In genomic region chr1:202076050-202076511, GRCh38 we compare ENCODE assay signal across 15 cellular contexts. TPM values are rescaled to one million over a fixed set of nuclear protein-coding genes. Genes with fewer than 3 reads are reported as not detected.
DNase-seq lines count a peak whose midpoint lies in the region; ATAC-seq and TF ChIP-seq lines count a peak whose summit lies in the region.
"Had no signal": no experiment of that assay in that cellular context is flagged by ENCODE, and none has a peak within 500 bp of the region (broad histone marks: within the 10 kb centered on the region; RNA-seq: fewer than 3 reads in every experiment).

No MANE protein-coding gene starts in this region.

- H3K4me1 Mint-ChIP-seq in Caco-2 (ENCODE audit: low read depth, unreplicated experiment) = peaks cover 46% of the 10 kb centered on the region
- H3K4me1 Mint-ChIP-seq in activated T-cell treated with anti-CD3 and anti-CD28 coated beads, Interleukin-2, amount 50 U/mL, for 24 hours (ENCODE audit: low read depth) = no peaks in the 10 kb centered on the region

- peak overlapping the region; percentile 71 for H3K27ac ChIP-seq in VCaP
- H3K27ac ChIP-seq in mesendoderm (ENCODE audit: low read depth, low read length) = peak overlapping the region; percentile 24
- H3K27ac ChIP-seq: C4-2B had no signal

- 0 out of 2 replicates have a peak, but pooled peaks cover 8% of the 10 kb centered on the region for H3K9me3 ChIP-seq in Caco-2

- H3K4me2 ChIP-seq in mesendoderm (ENCODE audit: low read length) = no peak overlapping the region

- no peak overlapping the region for H3K4ac ChIP-seq in mesendoderm (ENCODE audit: low read depth, low read length)

- no TSS peak for BruUV-seq in Caco-2 (replicated peaks; lab: Mats Ljungman, UMichigan)

- H3K27me3 Mint-ChIP-seq in Caco-2 (ENCODE audit: insufficient read depth, unreplicated experiment) = no peaks in the 10 kb centered on the region
- H3K27me3 Mint-ChIP-seq in activated T-cell treated with anti-CD3 and anti-CD28 coated beads, Interleukin-2, amount 50 U/mL, for 24 hours = no peaks in the 10 kb centered on the region

- TF ChIP-seq CTCF in Caco-2 (IDR thresholded peaks at IDR 0.05; ENCODE audit: insufficient read depth in 1 of 2, low read depth in 1 of 2, low read length in 1 of 2, severe bottlenecking in 1 of 2, unreplicated experiment in 1 of 2) = no peak
- no peak for TF ChIP-seq CTCF in VCaP (conservative IDR thresholded peaks at IDR 0.05)

- H3K27me3 ChIP-seq in Caco-2 (replicated peaks; ENCODE audit: control insufficient read depth, insufficient read depth, low read length) (no peaks in the 10 kb centered on the region), mesendoderm (ENCODE audit: insufficient read depth, low read length, poor library complexity) (no peaks in the 10 kb centered on the region)

- H3K27ac Mint-ChIP-seq in Caco-2 (ENCODE audit: unreplicated experiment) = peak overlapping the region; percentile 88
- no peak overlapping the region for H3K27ac Mint-ChIP-seq in activated T-cell treated with anti-CD3 and anti-CD28 coated beads, Interleukin-2, amount 50 U/mL, for 24 hours

- DNase-seq in Caco-2 (peak; percentile 83 to 89), KBM-7 (peak; percentile 4), mesendoderm (peak; percentile 95), foreskin melanocyte (no peak), NCI-H1694 (lab: John Stamatoyannopoulos, UW) (no peak)
- DNase-seq in activated T-cell treated with anti-CD3 and anti-CD28 coated beads, Interleukin-2, amount 50 U/mL, for 24 hours = no peak
- DNase-seq: activated T-cell treated with anti-CD3 and anti-CD28 coated beads, Interleukin-2, amount 50 U/mL, for 48 hours; aorta; NCI-H1417 treated with DMSO at 0.1 percent for 48 hours; stimulated activated CD4-positive, alpha-beta T cell treated with anti-CD3 and anti-CD28 coated beads, Interleukin-2, amount 100 ng/mL, for 24 hours; stimulated activated naive CD4-positive, alpha-beta T cell had no signal

- no peak overlapping the region for H4K8ac ChIP-seq in mesendoderm (ENCODE audit: low read depth, low read length)

- H3K36me3 ChIP-seq in Caco-2 (ENCODE audit: control insufficient read depth, insufficient read depth, low read length) (no peaks in the 10 kb centered on the region), mesendoderm (ENCODE audit: control insufficient read depth, insufficient read depth, low read length) (no peaks in the 10 kb centered on the region)

- no peak for ATAC-seq in GM21381 (IDR thresholded peaks at IDR 0.05; ENCODE audit: unreplicated experiment)

- no peak overlapping the region for H2BK120ac ChIP-seq in mesendoderm (ENCODE audit: low read depth, low read length)

- no peak overlapping the region for H2BK15ac ChIP-seq in mesendoderm (replicated peaks; ENCODE audit: low read depth)

- H3K36me3 Mint-ChIP-seq in Caco-2 (ENCODE audit: insufficient read depth, unreplicated experiment) = peaks cover 22% of the 10 kb centered on the region
- no peaks in the 10 kb centered on the region for H3K36me3 Mint-ChIP-seq in activated T-cell treated with anti-CD3 and anti-CD28 coated beads, Interleukin-2, amount 50 U/mL, for 24 hours (ENCODE audit: low read depth)

- no peak overlapping the region for H3K4me3 ChIP-seq in Caco-2 (ENCODE audit: low read depth, low read length)
- no peak overlapping the region for H3K4me3 ChIP-seq in mesendoderm (ENCODE audit: low read length)

- intact Hi-C loops in Caco-2 (cut with micrococcal nuclease; ENCODE audit: unreplicated experiment) = loop anchor here (1.0 to 2.0 kb wide), 6 partner anchors 9 to 67 kb away; no protein-coding TSS in a partner anchor

- H3K9me3 Mint-ChIP-seq in Caco-2 (ENCODE audit: unreplicated experiment) = no peaks in the 10 kb centered on the region
- no peaks in the 10 kb centered on the region for H3K9me3 Mint-ChIP-seq in activated T-cell treated with anti-CD3 and anti-CD28 coated beads, Interleukin-2, amount 50 U/mL, for 24 hours

- H2AK5ac ChIP-seq in mesendoderm (ENCODE audit: low read length) = no peak overlapping the region

- H3K4me1 ChIP-seq in Caco-2 (peaks cover 54% of the 10 kb centered on the region), mesendoderm (ENCODE audit: control insufficient read depth, low read depth, low read length) (peaks cover 12% of the 10 kb centered on the region)

- H2BK5ac ChIP-seq in mesendoderm (ENCODE audit: low read length) = no peak overlapping the region

- no peak overlapping the region for H3K23ac ChIP-seq in mesendoderm (ENCODE audit: low read length)

- H3K18ac ChIP-seq in mesendoderm (ENCODE audit: low read length) = no peak overlapping the region

- CTCF ChIA-PET in Caco-2 (lab: Charles Lee) = interaction anchor here (0.6 to 2.0 kb wide), 9 partner anchors 11 to 247 kb away, joined by 3 to 10 read pairs (median 3); partner anchors contain the start of gene ELF3

- H3K79me2 ChIP-seq in mesendoderm (ENCODE audit: control insufficient read depth, insufficient read depth, low read length) = no peaks in the 10 kb centered on the region

- no peak overlapping the region for H4K5ac ChIP-seq in mesendoderm (ENCODE audit: low read length)

- H3K9ac ChIP-seq in mesendoderm (ENCODE audit: low read length) = no peak overlapping the region

- no CpG with 5 or more reads among the region's 6 CpGs for WGBS in mesendoderm (ENCODE audit: extremely low coverage, insufficient coverage, low lambda C conversion rate)

- H3K79me1 ChIP-seq in mesendoderm (ENCODE audit: low read length) = no peaks in the 10 kb centered on the region

- POLR2A ChIA-PET in Caco-2 (lab: Charles Lee) = interaction anchor here (0.6 to 2.9 kb wide), 5 partner anchors 27 to 66 kb away, joined by 6 to 42 read pairs (median 8); partner anchors contain the start of gene ELF3

- H3K56ac ChIP-seq in mesendoderm (ENCODE audit: low read length) = no peak overlapping the region

- peak overlapping the region; percentile 25 for H3K4me3 Mint-ChIP-seq in Caco-2 (ENCODE audit: unreplicated experiment)
- no peak overlapping the region for H3K4me3 Mint-ChIP-seq in activated T-cell treated with anti-CD3 and anti-CD28 coated beads, Interleukin-2, amount 50 U/mL, for 24 hours

- in situ Hi-C loops in KBM-7 (cut with MboI; ENCODE audit: low pct_unique_long_range_greater_than_20kb, low sequenced_read_pairs) = no loop called here

RNA-seq across cellular contexts. Expression of gene GPR37L1, which starts 46.6 kb away (rescaled TPM):
- total RNA-seq in Caco-2 (2022) = 0.07 TPM in 2 replicates
- polyA plus RNA-seq in mesendoderm (2013, experiment 1 of 2) = 0.01 TPM
- 0.03 TPM for polyA plus RNA-seq in mesendoderm (2013, experiment 2 of 2)
- total RNA-seq: RPMI7951 had no signal
- polyA plus RNA-seq: aorta had no signal

Comparison
In these comparisons a context has a peak if more than half of its experiments do, and no peak if none do; other contexts are left out.
1. DNase-seq: peak in Caco-2 (2 of 2), KBM-7 (single experiment) and mesendoderm (single experiment); none in foreskin melanocyte (single experiment), activated T-cell treated with anti-CD3 and anti-CD28 coated beads, Interleukin-2, amount 50 U/mL, for 24 hours (single experiment) and NCI-H1694 (single experiment).